Comparison of ENCODE assay signal across 2 cellular contexts in genomic region chr2:150475479-150476212, GRCh38.
TF ChIP-seq lines count a peak whose summit lies in the region.

No MANE protein-coding gene starts in this region.

TF ChIP-seq in SK-N-SH, 30 proteins besides CTCF, POLR2A, EP300 and RAD21 (continued from another document):
- TF ChIP-seq IRF3 (IDR thresholded peaks at IDR 0.05; ENCODE audit: low read depth, low read length) (no peak), NFIC (IDR thresholded peaks at IDR 0.05; ENCODE audit: borderline replicate concordance) (no peak)

TF ChIP-seq in SK-N-SH treated with all-trans-retinoic acid at 6 μM for 48 hours, 23 proteins besides CTCF, POLR2A, EP300 and RAD21 (continued from another document):
- TF ChIP-seq POU6F1 (CRISPR knock-in tag; IDR thresholded peaks at IDR 0.05; ENCODE audit: borderline replicate concordance, low read depth) (no peak), TCF4 (CRISPR knock-in tag; IDR thresholded peaks at IDR 0.05; ENCODE audit: borderline replicate concordance) (no peak), ZFP30 (CRISPR knock-in tag; IDR thresholded peaks at IDR 0.05) (no peak)
